ENCODE assay signal across 17 cellular contexts in the genomic region with DNA sequence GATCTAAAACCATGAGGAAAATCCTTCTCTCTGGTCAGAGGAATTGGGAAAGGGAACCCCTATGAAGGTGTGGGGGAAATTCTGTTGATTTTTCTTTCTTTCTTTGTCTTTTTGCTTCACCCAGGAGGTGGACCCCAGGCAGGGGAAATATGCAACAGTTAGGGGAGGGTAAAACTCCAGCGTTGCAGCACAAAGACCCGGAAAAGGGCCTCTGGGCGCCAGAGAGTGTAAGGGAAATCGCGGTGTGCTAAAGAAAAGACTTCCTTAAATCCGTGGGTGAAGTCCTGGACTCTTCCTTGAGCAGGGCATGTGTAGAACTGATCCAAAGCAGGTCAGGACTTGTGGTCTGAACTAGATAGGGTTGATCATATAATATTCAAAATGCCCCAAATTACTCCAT. TPM values are rescaled to one million over a fixed set of nuclear protein-coding genes. Genes with fewer than 3 reads are reported as not detected.
DNase-seq lines count a peak whose midpoint lies in the region; ATAC-seq and TF ChIP-seq lines count a peak whose summit lies in the region.
"Had no signal": no experiment of that assay in that cellular context is flagged by ENCODE, and none has a peak within 500 bp of the region (broad histone marks: within the 10 kb centered on the region; RNA-seq: fewer than 3 reads in every experiment).

No MANE protein-coding gene starts in this region.

- no peak overlapping the region for H3K4me3 Mint-ChIP-seq in CD4-positive, alpha-beta T cell
- H3K4me3 Mint-ChIP-seq in endodermal cell: no peak overlapping the region
- H3K4me3 Mint-ChIP-seq in stimulated activated effector memory CD8-positive, alpha-beta T cell treated with anti-CD3 and anti-CD28 coated beads, Interleukin-12 subunit alpha, Interleukin-12 subunit beta, amount 100 ng/mL, for 72 hours: no peak overlapping the region
- H3K4me3 Mint-ChIP-seq: HFFc6 had no signal

- POLR2A ChIA-PET in CD4-positive, alpha-beta T cell (lab: Charles Lee): no interaction called here

- H3K36me3 ChIP-seq in HUES64 (ENCODE audit: insufficient read depth, low read length) (no peaks in the 10 kb centered on the region), endodermal cell (ENCODE audit: control insufficient read depth, insufficient read depth, low read length) (no peaks in the 10 kb centered on the region)
- H3K36me3 ChIP-seq: BLaER1 had no signal

- no peak overlapping the region for H3K27ac Mint-ChIP-seq in CD4-positive, alpha-beta T cell
- H3K27ac Mint-ChIP-seq in endodermal cell: no peak overlapping the region
- H3K27ac Mint-ChIP-seq in stimulated activated effector memory CD8-positive, alpha-beta T cell treated with anti-CD3 and anti-CD28 coated beads, Interleukin-12 subunit alpha, Interleukin-12 subunit beta, amount 100 ng/mL, for 72 hours: no peak overlapping the region
- H3K27ac Mint-ChIP-seq: HFFc6 had no signal

- H3K9ac ChIP-seq in HUES64 (ENCODE audit: low read depth, low read length) (peak overlapping the region; percentile 60; the same call in 1 of the 2 replicates), endodermal cell (ENCODE audit: extremely low read depth, low read length, poor library complexity, severe bottlenecking) (no peak overlapping the region)
- H3K9ac ChIP-seq: BLaER1 had no signal

- peaks cover 18% of the 10 kb centered on the region for H3K4me1 Mint-ChIP-seq in CD4-positive, alpha-beta T cell (ENCODE audit: low read depth)
- H3K4me1 Mint-ChIP-seq in endodermal cell: no peaks in the 10 kb centered on the region
- H3K4me1 Mint-ChIP-seq in stimulated activated effector memory CD8-positive, alpha-beta T cell treated with anti-CD3 and anti-CD28 coated beads, Interleukin-12 subunit alpha, Interleukin-12 subunit beta, amount 100 ng/mL, for 72 hours: no peaks in the 10 kb centered on the region

- TF ChIP-seq CTCF in CD4-positive, alpha-beta T cell (IDR thresholded peaks at IDR 0.05): no peak
- TF ChIP-seq CTCF in endodermal cell (conservative IDR thresholded peaks at IDR 0.05): no peak

- 24% methylated on average over 6 of the region's 6 CpGs for WGBS in HUES64
- 29 to 42% methylated on average over 2 to 6 of the region's 6 CpGs for WGBS in endodermal cell (ENCODE audit: insufficient coverage in 1 of 2, insufficient read length in 1 of 2), 2 experiments

- CTCF ChIA-PET in CD4-positive, alpha-beta T cell (lab: Charles Lee): no interaction called here

- H3K4me1 ChIP-seq in HUES64 (ENCODE audit: insufficient read depth, low read length): peaks cover 15% of the 10 kb centered on the region
- no peaks in the 10 kb centered on the region for H3K4me1 ChIP-seq in endodermal cell (ENCODE audit: control insufficient read depth, insufficient read depth, low read length)

- intact Hi-C loops in CD4-positive, alpha-beta T cell (cut with DNase I, micrococcal nuclease): no loop called here

- H3K4me3 ChIP-seq in HUES64 (ENCODE audit: low read length) (no peak overlapping the region), endodermal cell (ENCODE audit: low read length) (no peak overlapping the region)
- H3K4me3 ChIP-seq: BLaER1 had no signal

- no peak for ATAC-seq in CD4-positive, alpha-beta T cell (ENCODE audit: poor library complexity)
- no peak for ATAC-seq in GM18502 (IDR thresholded peaks at IDR 0.05; ENCODE audit: poor library complexity, unreplicated experiment)
- ATAC-seq in HG02610 (IDR thresholded peaks at IDR 0.05; ENCODE audit: unreplicated experiment): no peak
- no peak for ATAC-seq in stimulated activated effector memory CD8-positive, alpha-beta T cell treated with anti-CD3 and anti-CD28 coated beads, Interleukin-12 subunit alpha, Interleukin-12 subunit beta, amount 100 ng/mL, for 72 hours

- no peaks in the 10 kb centered on the region for H3K9me3 ChIP-seq in CD4-positive, alpha-beta T cell (ENCODE audit: control insufficient read depth, low read length)
- H3K9me3 ChIP-seq in HUES64 (ENCODE audit: insufficient read depth, low read depth, low read length) (no peaks in the 10 kb centered on the region), endodermal cell (ENCODE audit: control insufficient read depth, low read length) (no peaks in the 10 kb centered on the region)
- H3K9me3 ChIP-seq: BLaER1 had no signal

- H3K36me3 Mint-ChIP-seq in CD4-positive, alpha-beta T cell (ENCODE audit: low read depth): no peaks in the 10 kb centered on the region
- H3K36me3 Mint-ChIP-seq in endodermal cell (ENCODE audit: low read depth): no peaks in the 10 kb centered on the region
- H3K36me3 Mint-ChIP-seq in stimulated activated effector memory CD8-positive, alpha-beta T cell treated with anti-CD3 and anti-CD28 coated beads, Interleukin-12 subunit alpha, Interleukin-12 subunit beta, amount 100 ng/mL, for 72 hours: no peaks in the 10 kb centered on the region

- peaks cover 3% of the 10 kb centered on the region for H3K27me3 ChIP-seq in CD4-positive, alpha-beta T cell (ENCODE audit: control insufficient read depth, insufficient read depth, low read length)
- H3K27me3 ChIP-seq in HUES64 (ENCODE audit: insufficient read depth, low read length) (no peaks in the 10 kb centered on the region), endodermal cell (ENCODE audit: control insufficient read depth, insufficient read depth, low read length, poor library complexity, severe bottlenecking) (no peaks in the 10 kb centered on the region)
- H3K27me3 ChIP-seq: BLaER1 had no signal

- peak overlapping the region; percentile 11 for H3K27ac ChIP-seq in CD4-positive, alpha-beta T cell (ENCODE audit: low read depth, low read length)
- H3K27ac ChIP-seq in HUES64 (ENCODE audit: low read depth, low read length) (no peak overlapping the region), endodermal cell (ENCODE audit: low read depth, low read length) (no peak overlapping the region)
- H3K27ac ChIP-seq: BLaER1, HL-60 had no signal

- no peaks in the 10 kb centered on the region for H3K9me3 Mint-ChIP-seq in CD4-positive, alpha-beta T cell
- peaks cover 3% of the 10 kb centered on the region for H3K9me3 Mint-ChIP-seq in endodermal cell
- peaks cover 3% of the 10 kb centered on the region for H3K9me3 Mint-ChIP-seq in stimulated activated effector memory CD8-positive, alpha-beta T cell treated with anti-CD3 and anti-CD28 coated beads, Interleukin-12 subunit alpha, Interleukin-12 subunit beta, amount 100 ng/mL, for 72 hours
- H3K9me3 Mint-ChIP-seq: HFFc6 had no signal

- no peak for DNase-seq in CD4-positive, alpha-beta T cell
- DNase-seq in endodermal cell (peak; percentile 33), mesenteric fat pad (ENCODE audit: low spot score) (peak; percentile 62), NCI-H128 (lab: John Stamatoyannopoulos, UW; ENCODE audit: unreplicated experiment) (no peak)
- DNase-seq in stimulated activated effector memory CD8-positive, alpha-beta T cell treated with anti-CD3 and anti-CD28 coated beads, Interleukin-12 subunit alpha, Interleukin-12 subunit beta, amount 100 ng/mL, for 72 hours (ENCODE audit: low spot score in 2 of 2): no peak
- DNase-seq: 8988T, AML-193, DMS53, GF-D8, HCEC 1CT, HFFc6, IMR-90 had no signal

- peaks cover 22% of the 10 kb centered on the region for H3K27me3 Mint-ChIP-seq in CD4-positive, alpha-beta T cell
- H3K27me3 Mint-ChIP-seq in endodermal cell (ENCODE audit: insufficient read depth): peaks cover 1% of the 10 kb centered on the region

RNA-seq across cellular contexts. Expression of a gene that starts 11.1 kb away (rescaled TPM):
- not detected for total RNA-seq in CD4-positive, alpha-beta T cell
- polyA plus RNA-seq in HUES64 (2013, experiment 1 of 2): not detected
- not detected for polyA plus RNA-seq in HUES64 (2013, experiment 2 of 2)
- total RNA-seq in endodermal cell: not detected
- not detected for polyA plus RNA-seq in endodermal cell (2013, experiment 1 of 2)
- not detected for polyA plus RNA-seq in endodermal cell (2013, experiment 2 of 2)
- total RNA-seq in mesenteric fat pad: not detected
- total RNA-seq: HFFc6, IMR-90 had no signal
- polyA plus RNA-seq: IMR-90 had no signal

Comparison
In these comparisons a context has a peak if more than half of its experiments do, and no peak if none do; other contexts are left out.
1. DNase-seq: peak in endodermal cell (single experiment) and mesenteric fat pad (single experiment); none in CD4-positive, alpha-beta T cell (0 of 10), NCI-H128 (single experiment) and stimulated activated effector memory CD8-positive, alpha-beta T cell treated with anti-CD3 and anti-CD28 coated beads, Interleukin-12 subunit alpha, Interleukin-12 subunit beta, amount 100 ng/mL, for 72 hours (0 of 2).